ENCODE assay signal across 14 cellular contexts in the genomic region with DNA sequence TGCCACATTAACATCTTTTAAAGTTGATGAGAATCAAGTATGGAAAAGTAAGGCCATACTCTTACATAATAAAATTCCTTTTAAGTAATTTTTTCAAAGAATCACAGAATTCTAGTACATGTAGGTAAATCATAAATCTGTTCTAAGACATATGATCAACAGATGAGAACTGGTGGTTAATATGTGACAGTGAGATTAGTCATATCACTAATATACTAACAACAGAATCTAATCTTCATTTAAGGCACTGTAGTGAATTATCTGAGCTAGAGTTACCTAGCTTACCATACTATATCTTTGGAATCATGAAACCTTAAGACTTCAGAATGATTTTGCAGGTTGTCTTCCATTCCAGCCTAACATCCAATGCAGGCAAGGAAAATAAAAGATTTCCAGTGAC. TPM values are rescaled to one million over a fixed set of nuclear protein-coding genes. Genes with fewer than 3 reads are reported as not detected.
DNase-seq lines count a peak whose midpoint lies in the region; ATAC-seq and TF ChIP-seq lines count a peak whose summit lies in the region.
"Had no signal": no experiment of that assay in that cellular context is flagged by ENCODE, and none has a peak within 500 bp of the region (broad histone marks: within the 10 kb centered on the region; RNA-seq: fewer than 3 reads in every experiment).

No MANE protein-coding gene starts in this region.

- H3K27me3 Mint-ChIP-seq in activated T-helper 17 cell treated with anti-CD3 and anti-CD28 coated beads, Interleukin-2, amount 50 U/mL, for 72 hours = no peaks in the 10 kb centered on the region
- H3K27me3 Mint-ChIP-seq: stimulated activated naive CD8-positive, alpha-beta T cell treated with anti-CD3 and anti-CD28 coated beads, Interleukin-15, Interleukin-2, amounts not matched to agents 100 ng/mL and 50 ng/mL, for 24 hours had no signal

- H3K9me3 Mint-ChIP-seq in activated T-helper 17 cell treated with anti-CD3 and anti-CD28 coated beads, Interleukin-2, amount 50 U/mL, for 72 hours = no peaks in the 10 kb centered on the region
- H3K9me3 Mint-ChIP-seq: stimulated activated naive CD8-positive, alpha-beta T cell treated with anti-CD3 and anti-CD28 coated beads, Interleukin-15, Interleukin-2, amounts not matched to agents 100 ng/mL and 50 ng/mL, for 24 hours had no signal

- H3K27ac Mint-ChIP-seq in activated T-helper 17 cell treated with anti-CD3 and anti-CD28 coated beads, Interleukin-2, amount 50 U/mL, for 72 hours = peak overlapping the region; percentile 94

- ATAC-seq in GM18907 (IDR thresholded peaks at IDR 0.05; ENCODE audit: unreplicated experiment) = peak; percentile 85
- ATAC-seq in HG02981 (IDR thresholded peaks at IDR 0.05; ENCODE audit: unreplicated experiment) = peak; percentile 85
- peak; percentile 38 for ATAC-seq in activated T-helper 17 cell treated with anti-CD3 and anti-CD28 coated beads, Interleukin-2, amount 50 U/mL, for 72 hours (replicated peaks)
- no peak for ATAC-seq in GM18505 (IDR thresholded peaks at IDR 0.05; ENCODE audit: unreplicated experiment)

- TF ChIP-seq POLR2A in GM18505 (IDR thresholded peaks at IDR 0.05; ENCODE audit: borderline replicate concordance, extremely low read depth, insufficient read depth, insufficient read length) = no peak

- H3K36me3 Mint-ChIP-seq in activated T-helper 17 cell treated with anti-CD3 and anti-CD28 coated beads, Interleukin-2, amount 50 U/mL, for 72 hours (ENCODE audit: low read depth) = peaks cover 19% of the 10 kb centered on the region

- H3K4me3 Mint-ChIP-seq in activated T-helper 17 cell treated with anti-CD3 and anti-CD28 coated beads, Interleukin-2, amount 50 U/mL, for 72 hours = peak overlapping the region; percentile 77

- DNase-seq in ELR (ENCODE audit: low read depth) (peak; percentile 46), NCI-H446 treated with DMSO at 0.1 percent for 48 hours (lab: John Stamatoyannopoulos, UW) (no peak), NCI-H2081 (lab: John Stamatoyannopoulos, UW) (no peak), dedifferentiated amniotic fluid mesenchymal stem cell (ENCODE audit: extremely low spot score) (no peak)
- DNase-seq: activated T-cell treated with anti-CD3 and anti-CD28 coated beads for 4 hours; NCI-H2227 treated with DMSO at 0.1 percent for 48 hours; stimulated activated CD4-positive, alpha-beta T cell treated with anti-CD3 and anti-CD28 coated beads, Interleukin-2, amount 100 ng/mL, for 24 hours had no signal

- H3K4me1 Mint-ChIP-seq in activated T-helper 17 cell treated with anti-CD3 and anti-CD28 coated beads, Interleukin-2, amount 50 U/mL, for 72 hours = peaks cover 22% of the 10 kb centered on the region

RNA-seq across cellular contexts. Expression of a gene that starts 11.6 kb away (rescaled TPM):
- total RNA-seq in activated T-helper 17 cell treated with anti-CD3 and anti-CD28 coated beads, Interleukin-2, amount 50 U/mL, for 72 hours = under 1 TPM; 0.16 to 0.52 TPM
- total RNA-seq: bronchial epithelial cell, LHCN-M2 had no signal
